Comparison of ENCODE assay signal across 28 cellular contexts in the genomic region with DNA sequence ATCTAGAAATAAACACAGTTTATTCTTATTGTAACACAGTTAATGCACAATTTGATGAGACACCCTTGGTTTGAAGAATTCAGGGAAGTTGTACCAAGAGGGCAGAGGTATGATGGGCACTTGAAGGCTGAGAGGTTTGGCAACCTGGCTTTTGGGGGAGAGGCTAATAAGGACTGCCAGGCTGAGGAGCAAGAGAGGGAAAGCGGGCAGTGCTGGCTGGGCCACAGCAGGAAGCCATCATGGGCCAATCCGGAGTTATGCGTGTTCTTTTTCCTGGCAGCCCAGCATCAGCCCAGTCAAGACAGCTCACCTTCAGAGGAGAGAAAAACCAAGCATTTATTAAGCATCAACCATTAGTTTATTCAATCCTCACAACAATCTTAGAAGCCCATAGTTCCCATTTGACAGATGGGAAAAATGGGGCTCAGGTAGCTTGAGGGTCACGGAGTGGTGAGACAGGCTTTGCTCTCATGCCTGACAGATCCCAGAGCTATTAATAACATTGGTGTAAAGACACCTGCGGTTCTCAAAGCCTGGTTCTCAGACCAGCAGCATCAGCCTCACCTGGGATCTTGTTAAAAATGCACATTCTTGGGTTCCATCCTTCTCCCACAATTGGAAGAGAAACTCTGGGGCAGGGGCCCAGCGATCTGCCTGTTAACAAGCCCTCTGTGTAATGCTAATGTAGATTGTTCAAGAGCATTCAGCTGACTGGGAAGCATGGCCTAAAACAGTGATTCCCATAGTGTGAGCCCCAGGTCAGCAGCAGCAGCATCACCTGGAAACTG.
"Had no signal": no experiment of that assay in that cellular context is flagged by ENCODE, and none has a peak within 500 bp of the region (broad histone marks: within the 10 kb centered on the region; RNA-seq: fewer than 3 reads in every experiment).

No MANE protein-coding gene starts in this region.

- H3K36me3 Mint-ChIP-seq: activated naive CD8-positive, alpha-beta T cell treated with anti-CD3 and anti-CD28 coated beads for 36 hours; type B pancreatic cell had no signal

- H3K36me3 ChIP-seq: adrenal gland, esophagus muscularis mucosa, heart right ventricle, neutrophil, right lobe of liver, vagina had no signal

- H3K4me3 ChIP-seq: adrenal gland, esophagus muscularis mucosa, heart right ventricle, right lobe of liver, skin epidermis, testis, vagina had no signal

- H3K27ac ChIP-seq: adrenal gland, esophagus muscularis mucosa, foreskin keratinocyte, heart right ventricle, neutrophil, right lobe of liver, skin epidermis, testis, vagina had no signal

- FAIRE-seq: astrocyte, keratinocyte had no signal

- H3K4me1 ChIP-seq: adrenal gland, foreskin keratinocyte, heart right ventricle, right lobe of liver, testis, vagina had no signal

- H3K9me3 ChIP-seq: adrenal gland, esophagus muscularis mucosa, heart right ventricle, neutrophil, right lobe of liver, testis, vagina had no signal

- ATAC-seq: activated T-cell treated with anti-CD3 and anti-CD28 coated beads, Interleukin-2, amount 50 U/mL, for 72 hours; foreskin keratinocyte; heart right ventricle; left colon; right lobe of liver; stimulated activated naive CD8-positive, alpha-beta T cell treated with anti-CD3 and anti-CD28 coated beads, Interleukin-15, Interleukin-2, amounts not matched to agents 100 U/mL and 50 U/mL, for 24 hours had no signal

- H3K4me1 Mint-ChIP-seq: activated naive CD8-positive, alpha-beta T cell treated with anti-CD3 and anti-CD28 coated beads for 36 hours had no signal

- H3K9me3 Mint-ChIP-seq: activated naive CD4-positive, alpha-beta T cell treated with anti-CD3 and anti-CD28 coated beads for 36 hours; activated naive CD8-positive, alpha-beta T cell treated with anti-CD3 and anti-CD28 coated beads for 36 hours; activated T-cell treated with anti-CD3 and anti-CD28 coated beads, Interleukin-2, amount 50 U/mL, for 72 hours; dendritic cell treated with granulocyte-macrophage colony-stimulating factor and Interleukin-4, amounts not matched to agents 40 ng/mL and 50 ng/mL, for 4 days; nephron; T-helper 2 cell treated with Interferon-gamma antibody and Interleukin-4, amounts not matched to agents 5 μg/mL and 100 μg/mL, for 36 hours; type B pancreatic cell had no signal

- H3K27ac Mint-ChIP-seq: activated naive CD4-positive, alpha-beta T cell treated with anti-CD3 and anti-CD28 coated beads for 36 hours; activated naive CD8-positive, alpha-beta T cell treated with anti-CD3 and anti-CD28 coated beads for 36 hours; activated T-cell treated with anti-CD3 and anti-CD28 coated beads, Interleukin-2, amount 50 U/mL, for 72 hours; dendritic cell treated with granulocyte-macrophage colony-stimulating factor and Interleukin-4, amounts not matched to agents 40 ng/mL and 50 ng/mL, for 4 days; T-helper 2 cell treated with Interferon-gamma antibody and Interleukin-4, amounts not matched to agents 5 μg/mL and 100 μg/mL, for 36 hours; type B pancreatic cell had no signal

- DNase-seq: activated CD4-positive, alpha-beta T cell treated with anti-CD3 and anti-CD28 coated beads for 4 hours; activated CD4-positive, alpha-beta T cell treated with anti-CD3 and anti-CD28 coated beads, Interleukin-2, amount 50 U/mL, for 4 hours; activated effector memory CD4-positive, alpha-beta T cell treated with anti-CD3 and anti-CD28 coated beads, Interleukin-2, amount 50 U/mL, for 16 hours; activated naive CD4-positive, alpha-beta T cell treated with anti-CD3 and anti-CD28 coated beads for 36 hours; activated naive CD8-positive, alpha-beta T cell treated with anti-CD3 and anti-CD28 coated beads for 36 hours; activated T-cell treated with anti-CD3 and anti-CD28 coated beads for 4 hours; activated T-cell treated with anti-CD3 and anti-CD28 coated beads, Interleukin-2, amount 50 U/mL, for 72 hours; adrenal gland; caudate nucleus; foreskin keratinocyte; heart right ventricle; left colon; mammary epithelial cell; right lobe of liver; stimulated activated CD4-positive, alpha-beta T cell treated with anti-CD3 and anti-CD28 coated beads, Interleukin-12 subunit alpha, Interleukin-12 subunit beta, amount 100 ng/mL, for 4 hours; stimulated activated CD4-positive, alpha-beta T cell treated with anti-CD3 and anti-CD28 coated beads, Interleukin-4, amount 100 ng/mL, for 1 hour; stimulated activated naive CD8-positive, alpha-beta T cell treated with anti-CD3 and anti-CD28 coated beads, Interleukin-15, Interleukin-2, amounts not matched to agents 100 U/mL and 50 U/mL, for 24 hours; testis had no signal

- H3K4me3 Mint-ChIP-seq: activated naive CD4-positive, alpha-beta T cell treated with anti-CD3 and anti-CD28 coated beads for 36 hours; activated naive CD8-positive, alpha-beta T cell treated with anti-CD3 and anti-CD28 coated beads for 36 hours; activated T-cell treated with anti-CD3 and anti-CD28 coated beads, Interleukin-2, amount 50 U/mL, for 72 hours; dendritic cell treated with granulocyte-macrophage colony-stimulating factor and Interleukin-4, amounts not matched to agents 40 ng/mL and 50 ng/mL, for 4 days; nephron; T-helper 2 cell treated with Interferon-gamma antibody and Interleukin-4, amounts not matched to agents 5 μg/mL and 100 μg/mL, for 36 hours; type B pancreatic cell had no signal

- H3K27me3 ChIP-seq: adrenal gland, esophagus muscularis mucosa, foreskin keratinocyte, neutrophil, right lobe of liver, testis, vagina had no signal

- H3K27me3 Mint-ChIP-seq: dendritic cell treated with granulocyte-macrophage colony-stimulating factor and Interleukin-4, amounts not matched to agents 40 ng/mL and 50 ng/mL, for 4 days had no signal
